Comparison of ENCODE assay signal across 8 cellular contexts in genomic region chr9:101465330-101465915, GRCh38. TPM values are rescaled to one million over a fixed set of nuclear protein-coding genes. Genes with fewer than 3 reads are reported as not detected.
A peak's percentile ranks its signal among the peaks of the same experiment; 100 is the strongest.
DNase-seq lines count a peak whose midpoint lies in the region; ATAC-seq and TF ChIP-seq lines count a peak whose summit lies in the region.

No MANE protein-coding gene starts in this region.

- no peaks in the 10 kb centered on the region for H3K36me3 Mint-ChIP-seq in activated CD4-positive, alpha-beta T cell treated with anti-CD3 and anti-CD28 coated beads for 36 hours (ENCODE audit: low read depth)
- H3K36me3 Mint-ChIP-seq in activated CD4-positive, alpha-beta T cell treated with anti-CD3 and anti-CD28 coated beads, Interleukin-2, amount 10 ng/mL, durations not matched to agents 7 days and 5 days (ENCODE audit: low read depth) = no peaks in the 10 kb centered on the region
- no peaks in the 10 kb centered on the region for H3K36me3 Mint-ChIP-seq in chondrocyte (ENCODE audit: low read depth)

- H3K36me3 ChIP-seq in lower lobe of right lung (no peaks in the 10 kb centered on the region), sigmoid colon (no peaks in the 10 kb centered on the region)

- H3K9me3 ChIP-seq in lower lobe of right lung (no peaks in the 10 kb centered on the region), sigmoid colon (no peaks in the 10 kb centered on the region)

- H3K4me3 ChIP-seq in lower lobe of right lung (no peak overlapping the region), sigmoid colon (no peak overlapping the region)

- no peak overlapping the region for H3K4me3 Mint-ChIP-seq in activated CD4-positive, alpha-beta T cell treated with anti-CD3 and anti-CD28 coated beads for 36 hours
- H3K4me3 Mint-ChIP-seq in activated CD4-positive, alpha-beta T cell treated with anti-CD3 and anti-CD28 coated beads, Interleukin-2, amount 10 ng/mL, durations not matched to agents 7 days and 5 days = no peak overlapping the region
- no peak overlapping the region for H3K4me3 Mint-ChIP-seq in chondrocyte (ENCODE audit: unreplicated experiment)

- H3K4me1 ChIP-seq in lower lobe of right lung (no peaks in the 10 kb centered on the region), sigmoid colon (no peaks in the 10 kb centered on the region)

- POLR2A ChIA-PET in activated CD4-positive, alpha-beta T cell treated with anti-CD3 and anti-CD28 coated beads for 36 hours (lab: Charles Lee) = no interaction called here
- POLR2A ChIA-PET in activated CD4-positive, alpha-beta T cell treated with anti-CD3 and anti-CD28 coated beads, Interleukin-2, amount 10 ng/mL, durations not matched to agents 7 days and 5 days (lab: Charles Lee) = no interaction called here

- TF ChIP-seq EP300 in sigmoid colon (IDR thresholded peaks at IDR 0.05) = no peak

- no peaks in the 10 kb centered on the region for H3K4me1 Mint-ChIP-seq in activated CD4-positive, alpha-beta T cell treated with anti-CD3 and anti-CD28 coated beads for 36 hours
- no peaks in the 10 kb centered on the region for H3K4me1 Mint-ChIP-seq in activated CD4-positive, alpha-beta T cell treated with anti-CD3 and anti-CD28 coated beads, Interleukin-2, amount 10 ng/mL, durations not matched to agents 7 days and 5 days
- peaks cover 36% of the 10 kb centered on the region for H3K4me1 Mint-ChIP-seq in chondrocyte (ENCODE audit: low read depth)

- peaks cover 35% of the 10 kb centered on the region for H3K27me3 Mint-ChIP-seq in activated CD4-positive, alpha-beta T cell treated with anti-CD3 and anti-CD28 coated beads for 36 hours
- peaks cover 42% of the 10 kb centered on the region for H3K27me3 Mint-ChIP-seq in activated CD4-positive, alpha-beta T cell treated with anti-CD3 and anti-CD28 coated beads, Interleukin-2, amount 10 ng/mL, durations not matched to agents 7 days and 5 days
- H3K27me3 Mint-ChIP-seq in chondrocyte (ENCODE audit: low read depth) = no peaks in the 10 kb centered on the region

- peaks cover 4% of the 10 kb centered on the region for H3K27me3 ChIP-seq in lower lobe of right lung (ENCODE audit: low read depth)
- H3K27me3 ChIP-seq in sigmoid colon = no peaks in the 10 kb centered on the region

- TF ChIP-seq CTCF in chondrocyte (IDR thresholded peaks at IDR 0.05) = peak; percentile 76
- TF ChIP-seq CTCF in lower lobe of right lung (IDR thresholded peaks at IDR 0.05) = peak; percentile 33
- TF ChIP-seq CTCF in sigmoid colon (IDR thresholded peaks at IDR 0.05) = no peak

- no peaks in the 10 kb centered on the region for H3K9me3 Mint-ChIP-seq in activated CD4-positive, alpha-beta T cell treated with anti-CD3 and anti-CD28 coated beads for 36 hours (ENCODE audit: low read depth)
- no peaks in the 10 kb centered on the region for H3K9me3 Mint-ChIP-seq in activated CD4-positive, alpha-beta T cell treated with anti-CD3 and anti-CD28 coated beads, Interleukin-2, amount 10 ng/mL, durations not matched to agents 7 days and 5 days
- H3K9me3 Mint-ChIP-seq in chondrocyte (ENCODE audit: low read depth) = no peaks in the 10 kb centered on the region

- CTCF ChIA-PET in activated CD4-positive, alpha-beta T cell treated with anti-CD3 and anti-CD28 coated beads for 36 hours (lab: Charles Lee) = interaction anchor here (1.0 to 2.1 kb wide), 2 partner anchors 17 to 64 kb away, joined by 3 to 9 read pairs; no protein-coding TSS in a partner anchor
- CTCF ChIA-PET in activated CD4-positive, alpha-beta T cell treated with anti-CD3 and anti-CD28 coated beads, Interleukin-2, amount 10 ng/mL, durations not matched to agents 7 days and 5 days (lab: Charles Lee) = no interaction called here

- WGBS in sigmoid colon, 2 donors = 16 to 42% methylated on average over 6 of the region's 6 CpGs

- TF ChIP-seq POLR2A in sigmoid colon (IDR thresholded peaks at IDR 0.05) = no peak

- intact Hi-C loops in activated CD4-positive, alpha-beta T cell treated with anti-CD3 and anti-CD28 coated beads for 36 hours (cut with DNase I, micrococcal nuclease) = no loop called here
- intact Hi-C loops in lower lobe of right lung (cut with DNase I) = no loop called here
- intact Hi-C loops in sigmoid colon (cut with DNase I) = no loop called here

- no peak for ATAC-seq in activated CD4-positive, alpha-beta T cell treated with anti-CD3 and anti-CD28 coated beads for 36 hours
- ATAC-seq in lower lobe of right lung = peak; percentile 75 to 81

- H3K27ac Mint-ChIP-seq in activated CD4-positive, alpha-beta T cell treated with anti-CD3 and anti-CD28 coated beads for 36 hours = no peak overlapping the region
- no peak overlapping the region for H3K27ac Mint-ChIP-seq in activated CD4-positive, alpha-beta T cell treated with anti-CD3 and anti-CD28 coated beads, Interleukin-2, amount 10 ng/mL, durations not matched to agents 7 days and 5 days
- H3K27ac Mint-ChIP-seq in chondrocyte (ENCODE audit: unreplicated experiment) = no peak overlapping the region

- no peak overlapping the region for H3K27ac ChIP-seq in lower lobe of right lung
- no peak overlapping the region for H3K27ac ChIP-seq in sigmoid colon

- DNase-seq in activated CD4-positive, alpha-beta T cell treated with anti-CD3 and anti-CD28 coated beads for 36 hours = peak; percentile 34
- no peak for DNase-seq in activated CD4-positive, alpha-beta T cell treated with anti-CD3 and anti-CD28 coated beads, Interleukin-2, amount 10 ng/mL, durations not matched to agents 7 days and 5 days
- peak; percentile 82 for DNase-seq in NCI-H82 (lab: John Stamatoyannopoulos, UW)
- no peak for DNase-seq in chondrocyte (ENCODE audit: low spot score)
- DNase-seq in lower lobe of right lung = peak; percentile 58
- no peak for DNase-seq in cerebellum (ENCODE audit: low spot score)
- no peak for DNase-seq in sigmoid colon
- DNase-seq in stimulated activated CD4-positive, alpha-beta T cell treated with anti-CD3 and anti-CD28 coated beads, Interleukin-1b, Interleukin-23, amount 100 ng/mL, for 48 hours = no peak

RNA-seq across cellular contexts. Expression of gene ALDOB, which starts 29.8 kb away (rescaled TPM):
- not detected for total RNA-seq in activated CD4-positive, alpha-beta T cell treated with anti-CD3 and anti-CD28 coated beads for 36 hours
- not detected for total RNA-seq in activated CD4-positive, alpha-beta T cell treated with anti-CD3 and anti-CD28 coated beads, Interleukin-2, amount 10 ng/mL, durations not matched to agents 7 days and 5 days
- total RNA-seq in chondrocyte (0.25 TPM in 1 of 3 replicates, not detected in the others), lower lobe of right lung (0.38 TPM), cerebellum (0.54 TPM), sigmoid colon (under 1 TPM in 2 of 4 donors, not detected in 2; 0.82 to 0.83 TPM)
- 10 to 100 TPM in 1 of 3 donors, 1 to 10 TPM in 2; 1.1 to 40.5 (median 9.6) TPM for polyA plus RNA-seq in sigmoid colon

Comparison
In these comparisons a context has a peak if more than half of its experiments do, and no peak if none do; other contexts are left out.
1. DNase-seq: peak in activated CD4-positive, alpha-beta T cell treated with anti-CD3 and anti-CD28 coated beads for 36 hours (single experiment), NCI-H82 (single experiment) and lower lobe of right lung (single experiment); none in activated CD4-positive, alpha-beta T cell treated with anti-CD3 and anti-CD28 coated beads, Interleukin-2, amount 10 ng/mL, durations not matched to agents 7 days and 5 days (single experiment), chondrocyte (single experiment), cerebellum (single experiment), sigmoid colon (single experiment) and stimulated activated CD4-positive, alpha-beta T cell treated with anti-CD3 and anti-CD28 coated beads, Interleukin-1b, Interleukin-23, amount 100 ng/mL, for 48 hours (single experiment).
2. CTCF ChIP-seq: peak in chondrocyte (single experiment) and lower lobe of right lung (single experiment); none in sigmoid colon (0 of 4).